In the genomic region with DNA sequence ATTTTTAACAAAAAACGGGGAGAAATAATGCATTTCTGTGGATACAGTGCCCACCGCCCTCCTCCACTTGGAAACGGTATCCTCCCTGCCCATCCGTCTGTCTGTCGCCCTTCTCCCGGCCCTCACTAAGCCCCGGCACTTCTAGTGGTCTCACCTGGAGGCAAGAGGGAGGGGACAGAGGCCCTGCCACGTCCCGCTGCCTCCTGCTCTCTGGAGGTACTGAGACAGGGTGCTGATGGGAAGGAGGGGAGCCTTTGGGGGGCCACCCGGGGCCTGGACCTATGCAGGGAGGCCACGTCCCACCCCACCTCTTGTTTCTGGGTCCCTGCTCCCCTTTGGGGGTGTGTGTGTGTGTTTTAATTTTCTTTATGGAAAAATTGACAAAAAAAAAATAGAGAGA, we compare ENCODE assay signal across 2 cellular contexts.
TF ChIP-seq lines count a peak whose summit lies in the region.

No MANE protein-coding gene starts in this region.

TF ChIP-seq in HCT116, 20 proteins besides CTCF, POLR2A, EP300 and RAD21:
- TF ChIP-seq REST (IDR thresholded peaks at IDR 0.05; ENCODE audit: low read depth) (no peak), CBX3 (IDR thresholded peaks at IDR 0.05; ENCODE audit: low read depth) (no peak), CEBPB (IDR thresholded peaks at IDR 0.05; ENCODE audit: low read depth) (no peak), EZH2phosphoT487 (IDR thresholded peaks at IDR 0.05; ENCODE audit: borderline replicate concordance) (no peak), EZH2 (IDR thresholded peaks at IDR 0.05) (no peak), JUND (IDR thresholded peaks at IDR 0.05) (no peak), ELF1 (IDR thresholded peaks at IDR 0.05; ENCODE audit: borderline replicate concordance, low read depth) (no peak), ATF3 (IDR thresholded peaks at IDR 0.05) (no peak), EGR1 (IDR thresholded peaks at IDR 0.05; ENCODE audit: low read depth) (no peak), SP1 (IDR thresholded peaks at IDR 0.05; ENCODE audit: low read depth) (no peak), ZNF274 (IDR thresholded peaks at IDR 0.05; ENCODE audit: low read depth, low read length) (no peak), FOSL1 (IDR thresholded peaks at IDR 0.05; ENCODE audit: low read depth) (no peak), POLR2AphosphoS5 (IDR thresholded peaks at IDR 0.05; ENCODE audit: low read depth, low read length) (no peak), SIN3A (IDR thresholded peaks at IDR 0.05; ENCODE audit: low read depth) (no peak)
- TF ChIP-seq, protein P1, sequence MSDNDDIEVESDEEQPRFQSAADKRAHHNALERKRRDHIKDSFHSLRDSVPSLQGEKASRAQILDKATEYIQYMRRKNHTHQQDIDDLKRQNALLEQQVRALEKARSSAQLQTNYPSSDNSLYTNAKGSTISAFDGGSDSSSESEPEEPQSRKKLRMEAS (IDR thresholded peaks at IDR 0.05), result no peak
- TF ChIP-seq, protein P2, sequence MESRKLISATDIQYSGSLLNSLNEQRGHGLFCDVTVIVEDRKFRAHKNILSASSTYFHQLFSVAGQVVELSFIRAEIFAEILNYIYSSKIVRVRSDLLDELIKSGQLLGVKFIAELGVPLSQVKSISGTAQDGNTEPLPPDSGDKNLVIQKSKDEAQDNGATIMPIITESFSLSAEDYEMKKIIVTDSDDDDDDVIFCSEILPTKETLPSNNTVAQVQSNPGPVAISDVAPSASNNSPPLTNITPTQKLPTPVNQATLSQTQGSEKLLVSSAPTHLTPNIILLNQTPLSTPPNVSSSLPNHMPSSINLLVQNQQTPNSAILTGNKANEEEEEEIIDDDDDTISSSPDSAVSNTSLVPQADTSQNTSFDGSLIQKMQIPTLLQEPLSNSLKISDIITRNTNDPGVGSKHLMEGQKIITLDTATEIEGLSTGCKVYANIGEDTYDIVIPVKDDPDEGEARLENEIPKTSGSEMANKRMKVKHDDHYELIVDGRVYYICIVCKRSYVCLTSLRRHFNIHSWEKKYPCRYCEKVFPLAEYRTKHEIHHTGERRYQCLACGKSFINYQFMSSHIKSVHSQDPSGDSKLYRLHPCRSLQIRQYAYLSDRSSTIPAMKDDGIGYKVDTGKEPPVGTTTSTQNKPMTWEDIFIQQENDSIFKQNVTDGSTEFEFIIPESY (IDR thresholded peaks at IDR 0.05; ENCODE audit: extremely low read depth, insufficient replicate concordance, low read length), result no peak

TF ChIP-seq in GM12878, 131 proteins besides CTCF, POLR2A, EP300 and RAD21:
- TF ChIP-seq GATAD2B (conservative IDR thresholded peaks at IDR 0.05; ENCODE audit: low read depth) (no peak), ZNF274 (IDR thresholded peaks at IDR 0.05; ENCODE audit: insufficient read depth, insufficient read length) (no peak), NFIC (IDR thresholded peaks at IDR 0.05; ENCODE audit: low read depth, low read length) (no peak), MEF2A (IDR thresholded peaks at IDR 0.05; ENCODE audit: insufficient read depth, low read depth, low read length) (no peak), REST (IDR thresholded peaks at IDR 0.05; ENCODE audit: low read depth, low read length) (no peak)
